ENCODE assay signal across 1 cellular context in the genomic region with DNA sequence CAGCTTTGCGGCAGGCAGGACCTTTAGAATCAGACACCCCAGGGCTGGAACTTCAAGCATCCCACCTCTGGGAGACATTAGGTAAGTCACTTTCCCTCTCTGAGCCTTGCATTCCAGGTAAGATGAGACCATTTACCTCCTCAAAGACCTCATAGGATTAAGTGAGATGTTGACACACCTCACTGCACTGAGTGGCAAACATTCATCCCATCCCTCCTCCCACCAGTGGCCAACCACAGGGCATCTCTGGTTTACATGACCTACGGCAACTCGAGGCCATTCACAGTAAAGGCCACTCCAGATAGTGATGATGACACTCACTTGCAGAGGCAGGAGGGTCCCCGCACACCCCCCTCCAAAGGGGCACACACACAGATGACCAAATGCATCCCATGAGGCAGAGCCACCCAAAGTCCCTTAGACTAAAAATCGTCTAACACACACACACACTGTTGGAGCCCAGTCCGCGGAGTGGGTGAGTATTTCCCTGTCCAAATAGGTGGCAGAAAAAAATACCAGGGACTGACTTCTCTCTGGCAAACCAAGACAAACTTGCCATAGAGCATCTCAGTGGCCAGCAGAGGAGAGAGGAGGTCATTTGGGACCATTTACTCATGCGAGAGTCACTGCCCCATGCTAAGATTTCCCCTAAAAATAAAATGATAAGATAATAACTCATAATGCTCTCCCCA.
TF ChIP-seq lines count a peak whose summit lies in the region.

No MANE protein-coding gene starts in this region.

TF ChIP-seq in IMR-90, 13 proteins besides CTCF, POLR2A, EP300 and RAD21:
- no peak for TF ChIP-seq NFE2L2 (IDR thresholded peaks at IDR 0.05; ENCODE audit: low read depth, low read length)
- no peak for TF ChIP-seq BHLHE40 (IDR thresholded peaks at IDR 0.05; ENCODE audit: low read depth, low read length)
- TF ChIP-seq FOS (IDR thresholded peaks at IDR 0.05; ENCODE audit: low read depth, low read length), result no peak
- TF ChIP-seq MAZ (IDR thresholded peaks at IDR 0.05; ENCODE audit: borderline replicate concordance, low read depth, low read length), result no peak
- TF ChIP-seq RCOR1 (IDR thresholded peaks at IDR 0.05; ENCODE audit: insufficient replicate concordance, low read length), result no peak
- no peak for TF ChIP-seq MAFK (IDR thresholded peaks at IDR 0.05; ENCODE audit: low read depth, low read length)
- no peak for TF ChIP-seq CHD1 (IDR thresholded peaks at IDR 0.05; ENCODE audit: low read depth, low read length)
- no peak for TF ChIP-seq RFX5 (IDR thresholded peaks at IDR 0.05; ENCODE audit: low read depth, low read length)
- TF ChIP-seq, protein P1, sequence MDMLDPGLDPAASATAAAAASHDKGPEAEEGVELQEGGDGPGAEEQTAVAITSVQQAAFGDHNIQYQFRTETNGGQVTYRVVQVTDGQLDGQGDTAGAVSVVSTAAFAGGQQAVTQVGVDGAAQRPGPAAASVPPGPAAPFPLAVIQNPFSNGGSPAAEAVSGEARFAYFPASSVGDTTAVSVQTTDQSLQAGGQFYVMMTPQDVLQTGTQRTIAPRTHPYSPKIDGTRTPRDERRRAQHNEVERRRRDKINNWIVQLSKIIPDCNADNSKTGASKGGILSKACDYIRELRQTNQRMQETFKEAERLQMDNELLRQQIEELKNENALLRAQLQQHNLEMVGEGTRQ (IDR thresholded peaks at IDR 0.05; ENCODE audit: low read depth, low read length), result no peak
- TF ChIP-seq CEBPB (IDR thresholded peaks at IDR 0.05; ENCODE audit: low read depth, low read length), result no peak
- TF ChIP-seq, protein P2, sequence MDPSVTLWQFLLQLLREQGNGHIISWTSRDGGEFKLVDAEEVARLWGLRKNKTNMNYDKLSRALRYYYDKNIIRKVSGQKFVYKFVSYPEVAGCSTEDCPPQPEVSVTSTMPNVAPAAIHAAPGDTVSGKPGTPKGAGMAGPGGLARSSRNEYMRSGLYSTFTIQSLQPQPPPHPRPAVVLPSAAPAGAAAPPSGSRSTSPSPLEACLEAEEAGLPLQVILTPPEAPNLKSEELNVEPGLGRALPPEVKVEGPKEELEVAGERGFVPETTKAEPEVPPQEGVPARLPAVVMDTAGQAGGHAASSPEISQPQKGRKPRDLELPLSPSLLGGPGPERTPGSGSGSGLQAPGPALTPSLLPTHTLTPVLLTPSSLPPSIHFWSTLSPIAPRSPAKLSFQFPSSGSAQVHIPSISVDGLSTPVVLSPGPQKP (IDR thresholded peaks at IDR 0.05; ENCODE audit: borderline replicate concordance, low read depth, low read length), result no peak
- no peak for TF ChIP-seq MXI1 (IDR thresholded peaks at IDR 0.05; ENCODE audit: borderline replicate concordance, low read depth, low read length)
- no peak for TF ChIP-seq SMC3 (IDR thresholded peaks at IDR 0.05; ENCODE audit: low read depth, low read length)
